8 cellular contexts compared by ENCODE assay signal in genomic region chr9:6584881-6585597, GRCh38.
A peak's percentile ranks its signal among the peaks of the same experiment; 100 is the strongest.
DNase-seq lines count a peak whose midpoint lies in the region; ATAC-seq and TF ChIP-seq lines count a peak whose summit lies in the region.

No MANE protein-coding gene starts in this region.

- peak; percentile 14 for TF ChIP-seq CTCF in GM12873 (IDR thresholded peaks at IDR 0.05; ENCODE audit: insufficient read depth, low read depth, low read length, missing control alignments)
- peak; percentile 47 to 83 (median 65) for TF ChIP-seq CTCF in dorsolateral prefrontal cortex (IDR thresholded peaks at IDR 0.05 in 54 of 56, conservative IDR thresholded peaks at IDR 0.05 in 2 of 56; ENCODE audit: low read depth in 1 of 56, partially characterized antibody in 56 of 56)
- peak; percentile 60 for TF ChIP-seq CTCF in osteocyte (IDR thresholded peaks at IDR 0.05)

- no peak overlapping the region for H3K4me3 ChIP-seq in dorsolateral prefrontal cortex

- DNase-seq in A172 (ENCODE audit: low spot score) (peak; percentile 29), NCI-H446 treated with DMSO at 0.1 percent for 48 hours (lab: John Stamatoyannopoulos, UW) (peak; percentile 16), dorsolateral prefrontal cortex (no peak), osteocyte (ENCODE audit: extremely low spot score, unreplicated experiment) (no peak)

- no peaks in the 10 kb centered on the region for H3K9me3 Mint-ChIP-seq in osteocyte (ENCODE audit: unreplicated experiment)

- no peaks in the 10 kb centered on the region for H3K27me3 ChIP-seq in dorsolateral prefrontal cortex

- H3K4me3 Mint-ChIP-seq in osteocyte (ENCODE audit: unreplicated experiment): no peak overlapping the region

- no peak overlapping the region for H3K27ac Mint-ChIP-seq in osteocyte (ENCODE audit: unreplicated experiment)

- intact Hi-C loops in dorsolateral prefrontal cortex (cut with DNase I): loop anchor here (1.0 to 10.0 kb wide), 5 partner anchors 82 to 170 kb away; partner anchors contain the start of gene KDM4C (in 1 of the 2)

- H3K36me3 Mint-ChIP-seq in osteocyte (ENCODE audit: unreplicated experiment): no peaks in the 10 kb centered on the region

- no peak overlapping the region for H3K27ac ChIP-seq in dorsolateral prefrontal cortex

- ATAC-seq in GM21423 (IDR thresholded peaks at IDR 0.05; ENCODE audit: unreplicated experiment) (no peak), HG02852 (IDR thresholded peaks at IDR 0.05; ENCODE audit: unreplicated experiment) (no peak), GM21515 (IDR thresholded peaks at IDR 0.05; ENCODE audit: unreplicated experiment) (no peak)

- H3K27me3 Mint-ChIP-seq in osteocyte (ENCODE audit: unreplicated experiment): peaks cover 29% of the 10 kb centered on the region

- H3K4me1 Mint-ChIP-seq in osteocyte (ENCODE audit: unreplicated experiment): no peaks in the 10 kb centered on the region

Comparison
In these comparisons a context has a peak if more than half of its experiments do, and no peak if none do; other contexts are left out.
1. DNase-seq: peak in A172 (single experiment) and NCI-H446 treated with DMSO at 0.1 percent for 48 hours (single experiment); none in dorsolateral prefrontal cortex (0 of 10) and osteocyte (single experiment).
2. CTCF ChIP-seq: peak in every context shown above with its lines; median percentile 65 in dorsolateral prefrontal cortex; 60 in osteocyte; 14 in GM12873.